ENCODE assay signal across 12 cellular contexts in the genomic region with DNA sequence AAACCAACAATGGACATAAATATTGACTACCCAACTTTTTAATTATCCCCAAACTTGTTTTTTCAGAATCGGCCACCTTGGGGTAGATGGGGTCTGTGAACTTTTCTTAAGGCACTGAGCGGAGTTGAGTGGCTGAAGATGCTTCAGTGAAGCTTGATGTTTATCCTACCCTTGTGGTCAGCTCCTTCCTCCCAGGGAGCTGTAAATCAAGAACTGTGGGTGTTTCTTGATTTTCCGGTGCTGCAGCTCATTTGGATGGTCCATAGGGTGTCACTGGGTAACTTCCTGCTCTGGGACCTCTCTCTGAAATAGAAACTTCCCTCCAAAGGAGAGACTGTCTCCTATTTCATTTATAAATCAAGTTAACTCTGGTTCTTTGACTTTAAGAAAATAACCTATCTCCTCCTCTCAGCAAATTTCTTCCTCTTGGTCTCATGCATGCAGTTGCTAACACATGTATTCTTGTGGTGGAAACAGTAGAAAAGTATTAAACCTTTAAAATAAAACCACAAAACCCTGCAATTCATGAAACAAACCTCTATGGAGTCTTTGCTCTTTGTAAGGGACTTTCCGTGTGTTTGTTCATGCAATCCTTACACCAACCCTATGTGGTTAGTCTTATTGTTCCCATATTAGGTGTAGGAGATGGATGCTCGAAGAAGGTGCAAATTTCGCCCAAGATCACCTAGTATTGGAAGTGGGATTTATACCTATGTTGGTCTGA.
DNase-seq lines count a peak whose midpoint lies in the region; ATAC-seq and TF ChIP-seq lines count a peak whose summit lies in the region.
"Had no signal": no experiment of that assay in that cellular context is flagged by ENCODE, and none has a peak within 500 bp of the region (broad histone marks: within the 10 kb centered on the region; RNA-seq: fewer than 3 reads in every experiment).

No MANE protein-coding gene starts in this region.

- no peak for TF ChIP-seq CTCF in Calu3 (IDR thresholded peaks at IDR 0.05; ENCODE audit: unreplicated experiment)

- DNase-seq in Calu3 (no peak), HT1080 (ENCODE audit: low read depth) (peak; percentile 51), left kidney (ENCODE audit: low read depth, low spot score) (peak; percentile 96), cardiac septum (ENCODE audit: low spot score) (no peak), activated gamma-delta T cell treated with Interleukin-2 at 50 U/mL for 16 hours (no peak)
- DNase-seq in T-helper 2 cell treated with Interferon-gamma antibody and Interleukin-4, amounts not matched to agents 5 μg/mL and 100 μg/mL, for 36 hours (ENCODE audit: low spot score): peak; percentile 5
- DNase-seq: activated T-cell treated with anti-CD3 and anti-CD28 coated beads, Interleukin-2, amount 50 U/mL, for 1 hour; hippocampal formation had no signal

- no TSS peak for BruUV-seq in Calu3 (replicated peaks; lab: Mats Ljungman, UMichigan)

- intact Hi-C loops in Calu3 (cut with micrococcal nuclease; ENCODE audit: unreplicated experiment): loop anchor here (5.0 kb wide), 1 partner anchor 33 kb away; no protein-coding TSS in a partner anchor
- intact Hi-C loops in cardiac septum (cut with DNase I): no loop called here

- peaks cover 44% of the 10 kb centered on the region for H3K4me1 Mint-ChIP-seq in Calu3 (ENCODE audit: low read depth, unreplicated experiment)
- peaks cover 8% of the 10 kb centered on the region for H3K4me1 Mint-ChIP-seq in T-helper 2 cell treated with Interferon-gamma antibody and Interleukin-4, amounts not matched to agents 5 μg/mL and 100 μg/mL, for 36 hours (ENCODE audit: low read depth)

- peak overlapping the region; percentile 75 for H3K27ac Mint-ChIP-seq in Calu3 (ENCODE audit: unreplicated experiment)
- no peak overlapping the region for H3K27ac Mint-ChIP-seq in T-helper 2 cell treated with Interferon-gamma antibody and Interleukin-4, amounts not matched to agents 5 μg/mL and 100 μg/mL, for 36 hours
- H3K27ac Mint-ChIP-seq: CD4-positive, CD25-positive, alpha-beta regulatory T cell had no signal

- CTCF ChIA-PET in Calu3 (lab: Charles Lee): no interaction called here

- H3K9me3 Mint-ChIP-seq in Calu3 (ENCODE audit: low read depth, unreplicated experiment): no peaks in the 10 kb centered on the region
- H3K9me3 Mint-ChIP-seq in T-helper 2 cell treated with Interferon-gamma antibody and Interleukin-4, amounts not matched to agents 5 μg/mL and 100 μg/mL, for 36 hours: no peaks in the 10 kb centered on the region

- no peak for ATAC-seq in HG03045 (IDR thresholded peaks at IDR 0.05; ENCODE audit: unreplicated experiment)
- no peak for ATAC-seq in GM18907 (IDR thresholded peaks at IDR 0.05; ENCODE audit: unreplicated experiment)
- ATAC-seq: Panc1 had no signal

- H3K4me3 Mint-ChIP-seq in Calu3 (ENCODE audit: low read depth, unreplicated experiment): no peak overlapping the region
- peak overlapping the region; percentile 10 for H3K4me3 Mint-ChIP-seq in T-helper 2 cell treated with Interferon-gamma antibody and Interleukin-4, amounts not matched to agents 5 μg/mL and 100 μg/mL, for 36 hours
- H3K4me3 Mint-ChIP-seq: CD4-positive, CD25-positive, alpha-beta regulatory T cell had no signal

- H3K36me3 Mint-ChIP-seq in Calu3 (ENCODE audit: insufficient read depth, unreplicated experiment): no peaks in the 10 kb centered on the region
- H3K36me3 Mint-ChIP-seq in T-helper 2 cell treated with Interferon-gamma antibody and Interleukin-4, amounts not matched to agents 5 μg/mL and 100 μg/mL, for 36 hours (ENCODE audit: low read depth): no peaks in the 10 kb centered on the region
- H3K36me3 Mint-ChIP-seq: CD4-positive, CD25-positive, alpha-beta regulatory T cell had no signal

- H3K27me3 Mint-ChIP-seq in Calu3 (ENCODE audit: unreplicated experiment): no peaks in the 10 kb centered on the region
- peaks cover 5% of the 10 kb centered on the region for H3K27me3 Mint-ChIP-seq in T-helper 2 cell treated with Interferon-gamma antibody and Interleukin-4, amounts not matched to agents 5 μg/mL and 100 μg/mL, for 36 hours (ENCODE audit: low read depth)

Comparison
In these comparisons a context has a peak if more than half of its experiments do, and no peak if none do; other contexts are left out.
1. DNase-seq: peak in HT1080 (single experiment), T-helper 2 cell treated with Interferon-gamma antibody and Interleukin-4, amounts not matched to agents 5 μg/mL and 100 μg/mL, for 36 hours (single experiment) and left kidney (single experiment); none in Calu3 (single experiment), cardiac septum (single experiment) and activated gamma-delta T cell treated with Interleukin-2 at 50 U/mL for 16 hours (single experiment).